1 cellular context compared by ENCODE assay signal in the genomic region with DNA sequence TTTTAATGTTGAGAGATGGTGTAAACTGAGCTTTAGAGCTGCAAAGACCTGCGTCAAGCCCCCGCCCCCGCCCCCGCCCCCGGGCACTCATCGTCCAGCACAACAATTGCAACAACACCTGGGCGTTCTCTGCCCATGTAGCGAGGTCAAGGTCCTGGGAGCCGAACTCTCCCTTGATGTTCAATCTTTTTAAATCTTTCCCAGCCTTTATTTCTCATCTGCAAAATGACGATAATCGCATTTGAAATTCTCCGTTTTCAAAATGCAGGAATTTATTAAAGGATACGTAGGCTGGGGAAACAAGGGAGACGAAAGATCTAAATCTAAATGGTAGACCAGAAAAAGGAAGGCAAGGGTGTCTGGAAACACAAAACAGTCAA.
TF ChIP-seq lines count a peak whose summit lies in the region.

No MANE protein-coding gene starts in this region.

TF ChIP-seq in HepG2, 621 proteins besides CTCF, POLR2A, EP300 and RAD21 (continued from another document):
- TF ChIP-seq, protein P1, sequence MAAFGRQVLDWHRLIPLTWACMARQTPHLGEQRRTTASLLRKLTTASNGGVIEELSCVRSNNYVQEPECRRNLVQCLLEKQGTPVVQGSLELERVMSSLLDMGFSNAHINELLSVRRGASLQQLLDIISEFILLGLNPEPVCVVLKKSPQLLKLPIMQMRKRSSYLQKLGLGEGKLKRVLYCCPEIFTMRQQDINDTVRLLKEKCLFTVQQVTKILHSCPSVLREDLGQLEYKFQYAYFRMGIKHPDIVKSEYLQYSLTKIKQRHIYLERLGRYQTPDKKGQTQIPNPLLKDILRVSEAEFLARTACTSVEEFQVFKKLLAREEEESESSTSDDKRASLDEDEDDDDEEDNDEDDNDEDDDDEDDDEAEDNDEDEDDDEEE (CRISPR knock-in tag; IDR thresholded peaks at IDR 0.05): no peak
- TF ChIP-seq ZNF775 (CRISPR knock-in tag; IDR thresholded peaks at IDR 0.05; ENCODE audit: borderline replicate concordance) (no peak), GLI4 (CRISPR knock-in tag; IDR thresholded peaks at IDR 0.05; ENCODE audit: borderline replicate concordance) (0 out of 2 replicates have a peak, but pooled peaks have one; percentile 3), TRIM24 (CRISPR knock-in tag; IDR thresholded peaks at IDR 0.05) (no peak), FOXA3 (CRISPR knock-in tag; IDR thresholded peaks at IDR 0.05) (peak; percentile 7; the same call in 1 of the 2 replicates), KDM5A (IDR thresholded peaks at IDR 0.05; ENCODE audit: borderline replicate concordance, low read length) (peak; percentile 59; the same call in 1 of the 2 replicates), MZF1 (CRISPR knock-in tag; IDR thresholded peaks at IDR 0.05; ENCODE audit: borderline replicate concordance) (no peak), RBFOX2 (IDR thresholded peaks at IDR 0.05; ENCODE audit: low read depth, low read length) (no peak), RNF2 (conservative IDR thresholded peaks at IDR 0.05; ENCODE audit: low read depth) (no peak), NCOR1 (IDR thresholded peaks at IDR 0.05; ENCODE audit: borderline replicate concordance, low read length) (peak; percentile 46; the same call in 1 of the 2 replicates), TCF7 (IDR thresholded peaks at IDR 0.05; ENCODE audit: low read depth) (0 out of 2 replicates have a peak, but pooled peaks have one; percentile 16), GABPA (IDR thresholded peaks at IDR 0.05; ENCODE audit: low read depth, low read length) (no peak), GABPA (CRISPR knock-in tag; IDR thresholded peaks at IDR 0.05; ENCODE audit: low read depth) (peak; percentile 24; the same call in 1 of the 2 replicates), ZMYM2 (CRISPR knock-in tag; IDR thresholded peaks at IDR 0.05) (no peak), ZNF251 (CRISPR knock-in tag; IDR thresholded peaks at IDR 0.05) (no peak), CEBPB (IDR thresholded peaks at IDR 0.05; ENCODE audit: borderline replicate concordance, low read depth, low read length) (0 out of 2 replicates have a peak, but pooled peaks have one; percentile 27), CCAR2 (optimal IDR thresholded peaks at IDR 0.05; ENCODE audit: low read depth, low read length) (no peak), ZNF431 (CRISPR knock-in tag; IDR thresholded peaks at IDR 0.05; ENCODE audit: borderline replicate concordance, low read depth) (no peak), KLF6 (CRISPR knock-in tag; IDR thresholded peaks at IDR 0.05) (no peak), ZNF460 (CRISPR knock-in tag; IDR thresholded peaks at IDR 0.05; ENCODE audit: borderline replicate concordance) (no peak)
- TF ChIP-seq, protein P2, sequence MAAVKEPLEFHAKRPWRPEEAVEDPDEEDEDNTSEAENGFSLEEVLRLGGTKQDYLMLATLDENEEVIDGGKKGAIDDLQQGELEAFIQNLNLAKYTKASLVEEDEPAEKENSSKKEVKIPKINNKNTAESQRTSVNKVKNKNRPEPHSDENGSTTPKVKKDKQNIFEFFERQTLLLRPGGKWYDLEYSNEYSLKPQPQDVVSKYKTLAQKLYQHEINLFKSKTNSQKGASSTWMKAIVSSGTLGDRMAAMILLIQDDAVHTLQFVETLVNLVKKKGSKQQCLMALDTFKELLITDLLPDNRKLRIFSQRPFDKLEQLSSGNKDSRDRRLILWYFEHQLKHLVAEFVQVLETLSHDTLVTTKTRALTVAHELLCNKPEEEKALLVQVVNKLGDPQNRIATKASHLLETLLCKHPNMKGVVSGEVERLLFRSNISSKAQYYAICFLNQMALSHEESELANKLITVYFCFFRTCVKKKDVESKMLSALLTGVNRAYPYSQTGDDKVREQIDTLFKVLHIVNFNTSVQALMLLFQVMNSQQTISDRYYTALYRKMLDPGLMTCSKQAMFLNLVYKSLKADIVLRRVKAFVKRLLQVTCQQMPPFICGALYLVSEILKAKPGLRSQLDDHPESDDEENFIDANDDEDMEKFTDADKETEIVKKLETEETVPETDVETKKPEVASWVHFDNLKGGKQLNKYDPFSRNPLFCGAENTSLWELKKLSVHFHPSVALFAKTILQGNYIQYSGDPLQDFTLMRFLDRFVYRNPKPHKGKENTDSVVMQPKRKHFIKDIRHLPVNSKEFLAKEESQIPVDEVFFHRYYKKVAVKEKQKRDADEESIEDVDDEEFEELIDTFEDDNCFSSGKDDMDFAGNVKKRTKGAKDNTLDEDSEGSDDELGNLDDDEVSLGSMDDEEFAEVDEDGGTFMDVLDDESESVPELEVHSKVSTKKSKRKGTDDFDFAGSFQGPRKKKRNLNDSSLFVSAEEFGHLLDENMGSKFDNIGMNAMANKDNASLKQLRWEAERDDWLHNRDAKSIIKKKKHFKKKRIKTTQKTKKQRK (IDR thresholded peaks at IDR 0.05; ENCODE audit: low read length): no peak
- TF ChIP-seq, protein P3, sequence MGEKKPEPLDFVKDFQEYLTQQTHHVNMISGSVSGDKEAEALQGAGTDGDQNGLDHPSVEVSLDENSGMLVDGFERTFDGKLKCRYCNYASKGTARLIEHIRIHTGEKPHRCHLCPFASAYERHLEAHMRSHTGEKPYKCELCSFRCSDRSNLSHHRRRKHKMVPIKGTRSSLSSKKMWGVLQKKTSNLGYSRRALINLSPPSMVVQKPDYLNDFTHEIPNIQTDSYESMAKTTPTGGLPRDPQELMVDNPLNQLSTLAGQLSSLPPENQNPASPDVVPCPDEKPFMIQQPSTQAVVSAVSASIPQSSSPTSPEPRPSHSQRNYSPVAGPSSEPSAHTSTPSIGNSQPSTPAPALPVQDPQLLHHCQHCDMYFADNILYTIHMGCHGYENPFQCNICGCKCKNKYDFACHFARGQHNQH (CRISPR knock-in tag; IDR thresholded peaks at IDR 0.05): no peak
- TF ChIP-seq, protein P4, sequence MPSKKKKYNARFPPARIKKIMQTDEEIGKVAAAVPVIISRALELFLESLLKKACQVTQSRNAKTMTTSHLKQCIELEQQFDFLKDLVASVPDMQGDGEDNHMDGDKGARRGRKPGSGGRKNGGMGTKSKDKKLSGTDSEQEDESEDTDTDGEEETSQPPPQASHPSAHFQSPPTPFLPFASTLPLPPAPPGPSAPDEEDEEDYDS (CRISPR knock-in tag; IDR thresholded peaks at IDR 0.05): no peak
- TF ChIP-seq, protein P5, sequence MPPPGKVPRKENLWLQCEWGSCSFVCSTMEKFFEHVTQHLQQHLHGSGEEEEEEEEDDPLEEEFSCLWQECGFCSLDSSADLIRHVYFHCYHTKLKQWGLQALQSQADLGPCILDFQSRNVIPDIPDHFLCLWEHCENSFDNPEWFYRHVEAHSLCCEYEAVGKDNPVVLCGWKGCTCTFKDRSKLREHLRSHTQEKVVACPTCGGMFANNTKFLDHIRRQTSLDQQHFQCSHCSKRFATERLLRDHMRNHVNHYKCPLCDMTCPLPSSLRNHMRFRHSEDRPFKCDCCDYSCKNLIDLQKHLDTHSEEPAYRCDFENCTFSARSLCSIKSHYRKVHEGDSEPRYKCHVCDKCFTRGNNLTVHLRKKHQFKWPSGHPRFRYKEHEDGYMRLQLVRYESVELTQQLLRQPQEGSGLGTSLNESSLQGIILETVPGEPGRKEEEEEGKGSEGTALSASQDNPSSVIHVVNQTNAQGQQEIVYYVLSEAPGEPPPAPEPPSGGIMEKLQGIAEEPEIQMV (CRISPR knock-in tag; IDR thresholded peaks at IDR 0.05; ENCODE audit: low read depth): no peak
- TF ChIP-seq, protein P6, sequence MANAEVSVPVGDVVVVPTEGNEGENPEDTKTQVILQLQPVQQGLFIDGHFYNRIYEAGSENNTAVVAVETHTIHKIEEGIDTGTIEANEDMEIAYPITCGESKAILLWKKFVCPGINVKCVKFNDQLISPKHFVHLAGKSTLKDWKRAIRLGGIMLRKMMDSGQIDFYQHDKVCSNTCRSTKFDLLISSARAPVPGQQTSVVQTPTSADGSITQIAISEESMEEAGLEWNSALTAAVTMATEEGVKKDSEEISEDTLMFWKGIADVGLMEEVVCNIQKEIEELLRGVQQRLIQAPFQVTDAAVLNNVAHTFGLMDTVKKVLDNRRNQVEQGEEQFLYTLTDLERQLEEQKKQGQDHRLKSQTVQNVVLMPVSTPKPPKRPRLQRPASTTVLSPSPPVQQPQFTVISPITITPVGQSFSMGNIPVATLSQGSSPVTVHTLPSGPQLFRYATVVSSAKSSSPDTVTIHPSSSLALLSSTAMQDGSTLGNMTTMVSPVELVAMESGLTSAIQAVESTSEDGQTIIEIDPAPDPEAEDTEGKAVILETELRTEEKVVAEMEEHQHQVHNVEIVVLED (CRISPR knock-in tag; IDR thresholded peaks at IDR 0.05; ENCODE audit: borderline replicate concordance): no peak
- TF ChIP-seq, protein P7, sequence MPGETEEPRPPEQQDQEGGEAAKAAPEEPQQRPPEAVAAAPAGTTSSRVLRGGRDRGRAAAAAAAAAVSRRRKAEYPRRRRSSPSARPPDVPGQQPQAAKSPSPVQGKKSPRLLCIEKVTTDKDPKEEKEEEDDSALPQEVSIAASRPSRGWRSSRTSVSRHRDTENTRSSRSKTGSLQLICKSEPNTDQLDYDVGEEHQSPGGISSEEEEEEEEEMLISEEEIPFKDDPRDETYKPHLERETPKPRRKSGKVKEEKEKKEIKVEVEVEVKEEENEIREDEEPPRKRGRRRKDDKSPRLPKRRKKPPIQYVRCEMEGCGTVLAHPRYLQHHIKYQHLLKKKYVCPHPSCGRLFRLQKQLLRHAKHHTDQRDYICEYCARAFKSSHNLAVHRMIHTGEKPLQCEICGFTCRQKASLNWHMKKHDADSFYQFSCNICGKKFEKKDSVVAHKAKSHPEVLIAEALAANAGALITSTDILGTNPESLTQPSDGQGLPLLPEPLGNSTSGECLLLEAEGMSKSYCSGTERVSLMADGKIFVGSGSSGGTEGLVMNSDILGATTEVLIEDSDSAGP (CRISPR knock-in tag; IDR thresholded peaks at IDR 0.05; ENCODE audit: borderline replicate concordance): no peak
